ENCODE assay signal across 20 cellular contexts in genomic region chr6:108417027-108417426, GRCh38.
"Had no signal": no experiment of that assay in that cellular context is flagged by ENCODE, and none has a peak within 500 bp of the region (broad histone marks: within the 10 kb centered on the region; RNA-seq: fewer than 3 reads in every experiment).

No MANE protein-coding gene starts in this region.

- DNase-seq: activated CD4-positive, alpha-beta T cell treated with anti-CD3 and anti-CD28 coated beads, Interleukin-2, amount 10 ng/mL, durations not matched to agents 24 days and 14 days; activated CD4-positive, CD25-positive, alpha-beta regulatory T cell; activated CD8-positive, alpha-beta memory T cell treated with anti-CD3 and anti-CD28 coated beads, Interleukin-2, amount 50 U/mL, for 4 hours; activated CD8-positive, alpha-beta T cell treated with anti-CD3 and anti-CD28 coated beads, Interleukin-2, amount 10 ng/mL, durations not matched to agents 7 days and 5 days; activated gamma-delta T cell; activated T-cell treated with anti-CD3 and anti-CD28 coated beads, Interleukin-2, amount 50 U/mL, for 72 hours; amniotic stem cell; glutamatergic neuron; hypothalamus; kidney glomerular epithelial cell; mesendoderm; natural killer cell; occipital lobe; right cardiac atrium; small intestine; stimulated activated CD4-positive, alpha-beta T cell treated with anti-CD3 and anti-CD28 coated beads, Interleukin-4, amount 100 ng/mL, for 24 hours; stimulated activated naive CD4-positive, alpha-beta T cell treated with Interleukin-2 at 50 U/mL for 16 hours; substantia nigra had no signal

- H3K4me3 ChIP-seq: tibial nerve, vagina had no signal
